Comparison of ENCODE assay signal across 1 cellular context in genomic region chr17:40362696-40363479, GRCh38.
A peak's percentile ranks its signal among the peaks of the same experiment; 100 is the strongest.
TF ChIP-seq lines count a peak whose summit lies in the region.

No MANE protein-coding gene starts in this region.

TF ChIP-seq in HepG2, 621 proteins besides CTCF, POLR2A, EP300 and RAD21 (continued from another document and continues in another):
- TF ChIP-seq ZFP91 (CRISPR knock-in tag; IDR thresholded peaks at IDR 0.05; ENCODE audit: borderline replicate concordance) (peak; percentile 93), STAT5B (CRISPR knock-in tag; IDR thresholded peaks at IDR 0.05) (peak; percentile 57; the same call in 1 of the 2 replicates), ZNF549 (CRISPR knock-in tag; IDR thresholded peaks at IDR 0.05) (0 out of 2 replicates have a peak, but pooled peaks have one; percentile 63), CERS6 (CRISPR knock-in tag; IDR thresholded peaks at IDR 0.05) (peak; percentile 63; the same call in 1 of the 2 replicates), ZHX2 (IDR thresholded peaks at IDR 0.05; ENCODE audit: low read depth) (no peak; the same call in 1 of the 2 replicates), ZHX2 (CRISPR knock-in tag; IDR thresholded peaks at IDR 0.05; ENCODE audit: borderline replicate concordance) (peak; percentile 96; the same call in 1 of the 2 replicates), ZMYM3 (CRISPR knock-in tag; IDR thresholded peaks at IDR 0.05) (peak; percentile 75), ARNT2 (CRISPR knock-in tag; IDR thresholded peaks at IDR 0.05; ENCODE audit: low read depth) (peak; percentile 94; the same call in 1 of the 2 replicates), ZFX (CRISPR knock-in tag; IDR thresholded peaks at IDR 0.05; ENCODE audit: low read depth) (peak; percentile 91), KMT2B (CRISPR knock-in tag; IDR thresholded peaks at IDR 0.05) (peak; percentile 90), RARG (CRISPR knock-in tag; IDR thresholded peaks at IDR 0.05; ENCODE audit: low read depth) (no peak), ZBTB33 (CRISPR knock-in tag; IDR thresholded peaks at IDR 0.05) (peak; percentile 73), TEAD3 (CRISPR knock-in tag; optimal IDR thresholded peaks at IDR 0.05; ENCODE audit: borderline replicate concordance) (peak; percentile 72), IKZF5 (CRISPR knock-in tag; IDR thresholded peaks at IDR 0.05) (peak; percentile 87), MATR3 (CRISPR knock-in tag; IDR thresholded peaks at IDR 0.05) (no peak), KDM2A (CRISPR knock-in tag; IDR thresholded peaks at IDR 0.05; ENCODE audit: borderline replicate concordance, low read depth) (peak; percentile 99), CBX2 (IDR thresholded peaks at IDR 0.05; ENCODE audit: low read depth, low read length) (no peak), CBX2 (CRISPR knock-in tag; IDR thresholded peaks at IDR 0.05; ENCODE audit: low read depth) (no peak), KLF12 (CRISPR knock-in tag; IDR thresholded peaks at IDR 0.05; ENCODE audit: borderline replicate concordance) (peak; percentile 85; the same call in 1 of the 2 replicates), PHF5A (CRISPR knock-in tag; IDR thresholded peaks at IDR 0.05; ENCODE audit: low read depth, unreplicated experiment) (peak; percentile 62), ZNF589 (CRISPR knock-in tag; conservative IDR thresholded peaks at IDR 0.05) (peak; percentile 74), NFYB (CRISPR knock-in tag; IDR thresholded peaks at IDR 0.05) (peak; percentile 40; the same call in 1 of the 2 replicates), NR1H2 (CRISPR knock-in tag; IDR thresholded peaks at IDR 0.05; ENCODE audit: borderline replicate concordance, low read depth) (peak; percentile 54; the same call in 1 of the 2 replicates), MXD3 (CRISPR knock-in tag; IDR thresholded peaks at IDR 0.05) (peak; percentile 74; the same call in 1 of the 2 replicates), PHB2 (IDR thresholded peaks at IDR 0.05; ENCODE audit: partially characterized antibody) (no peak), SRSF4 (IDR thresholded peaks at IDR 0.05; ENCODE audit: low read depth, low read length, poor library complexity, severe bottlenecking) (no peak), ESRRA (CRISPR knock-in tag; IDR thresholded peaks at IDR 0.05; ENCODE audit: low read depth) (peak; percentile 62; the same call in 1 of the 2 replicates), RBM22 (optimal IDR thresholded peaks at IDR 0.05; ENCODE audit: low read length) (no peak), ZSCAN31 (CRISPR knock-in tag; IDR thresholded peaks at IDR 0.05; ENCODE audit: low read depth) (peak; percentile 91; the same call in 1 of the 2 replicates), TARDBP (CRISPR knock-in tag; IDR thresholded peaks at IDR 0.05) (peak; percentile 84), ZFAT (CRISPR knock-in tag; conservative IDR thresholded peaks at IDR 0.05) (peak; percentile 85; the same call in 1 of the 2 replicates), ZNF574 (CRISPR knock-in tag; IDR thresholded peaks at IDR 0.05) (peak; percentile 92), ZNF749 (CRISPR knock-in tag; IDR thresholded peaks at IDR 0.05; ENCODE audit: borderline replicate concordance) (peak; percentile 69; the same call in 1 of the 2 replicates)
- TF ChIP-seq, protein P1, sequence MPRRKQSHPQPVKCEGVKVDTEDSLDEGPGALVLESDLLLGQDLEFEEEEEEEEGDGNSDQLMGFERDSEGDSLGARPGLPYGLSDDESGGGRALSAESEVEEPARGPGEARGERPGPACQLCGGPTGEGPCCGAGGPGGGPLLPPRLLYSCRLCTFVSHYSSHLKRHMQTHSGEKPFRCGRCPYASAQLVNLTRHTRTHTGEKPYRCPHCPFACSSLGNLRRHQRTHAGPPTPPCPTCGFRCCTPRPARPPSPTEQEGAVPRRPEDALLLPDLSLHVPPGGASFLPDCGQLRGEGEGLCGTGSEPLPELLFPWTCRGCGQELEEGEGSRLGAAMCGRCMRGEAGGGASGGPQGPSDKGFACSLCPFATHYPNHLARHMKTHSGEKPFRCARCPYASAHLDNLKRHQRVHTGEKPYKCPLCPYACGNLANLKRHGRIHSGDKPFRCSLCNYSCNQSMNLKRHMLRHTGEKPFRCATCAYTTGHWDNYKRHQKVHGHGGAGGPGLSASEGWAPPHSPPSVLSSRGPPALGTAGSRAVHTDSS (CRISPR knock-in tag; conservative IDR thresholded peaks at IDR 0.05): 0 out of 2 replicates have a peak, but pooled peaks have one; percentile 75
- TF ChIP-seq, protein P2, sequence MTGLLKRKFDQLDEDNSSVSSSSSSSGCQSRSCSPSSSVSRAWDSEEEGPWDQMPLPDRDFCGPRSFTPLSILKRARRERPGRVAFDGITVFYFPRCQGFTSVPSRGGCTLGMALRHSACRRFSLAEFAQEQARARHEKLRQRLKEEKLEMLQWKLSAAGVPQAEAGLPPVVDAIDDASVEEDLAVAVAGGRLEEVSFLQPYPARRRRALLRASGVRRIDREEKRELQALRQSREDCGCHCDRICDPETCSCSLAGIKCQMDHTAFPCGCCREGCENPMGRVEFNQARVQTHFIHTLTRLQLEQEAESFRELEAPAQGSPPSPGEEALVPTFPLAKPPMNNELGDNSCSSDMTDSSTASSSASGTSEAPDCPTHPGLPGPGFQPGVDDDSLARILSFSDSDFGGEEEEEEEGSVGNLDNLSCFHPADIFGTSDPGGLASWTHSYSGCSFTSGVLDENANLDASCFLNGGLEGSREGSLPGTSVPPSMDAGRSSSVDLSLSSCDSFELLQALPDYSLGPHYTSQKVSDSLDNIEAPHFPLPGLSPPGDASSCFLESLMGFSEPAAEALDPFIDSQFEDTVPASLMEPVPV (CRISPR knock-in tag; IDR thresholded peaks at IDR 0.05): peak; percentile 89; the same call in 1 of the 2 replicates
- TF ChIP-seq, protein P3, sequence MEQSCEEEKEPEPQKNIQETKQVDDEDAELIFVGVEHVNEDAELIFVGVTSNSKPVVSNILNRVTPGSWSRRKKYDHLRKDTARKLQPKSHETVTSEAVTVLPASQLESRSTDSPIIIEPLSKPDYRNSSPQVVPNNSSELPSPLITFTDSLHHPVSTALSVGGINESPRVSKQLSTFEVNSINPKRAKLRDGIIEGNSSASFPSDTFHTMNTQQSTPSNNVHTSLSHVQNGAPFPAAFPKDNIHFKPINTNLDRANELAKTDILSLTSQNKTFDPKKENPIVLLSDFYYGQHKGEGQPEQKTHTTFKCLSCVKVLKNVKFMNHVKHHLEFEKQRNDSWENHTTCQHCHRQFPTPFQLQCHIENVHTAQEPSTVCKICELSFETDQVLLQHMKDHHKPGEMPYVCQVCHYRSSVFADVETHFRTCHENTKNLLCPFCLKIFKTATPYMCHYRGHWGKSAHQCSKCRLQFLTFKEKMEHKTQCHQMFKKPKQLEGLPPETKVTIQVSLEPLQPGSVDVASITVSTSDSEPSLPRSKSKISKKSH (CRISPR knock-in tag; IDR thresholded peaks at IDR 0.05; ENCODE audit: borderline replicate concordance): peak; percentile 46; the same call in 1 of the 2 replicates
